14 cellular contexts compared by ENCODE assay signal in the genomic region with DNA sequence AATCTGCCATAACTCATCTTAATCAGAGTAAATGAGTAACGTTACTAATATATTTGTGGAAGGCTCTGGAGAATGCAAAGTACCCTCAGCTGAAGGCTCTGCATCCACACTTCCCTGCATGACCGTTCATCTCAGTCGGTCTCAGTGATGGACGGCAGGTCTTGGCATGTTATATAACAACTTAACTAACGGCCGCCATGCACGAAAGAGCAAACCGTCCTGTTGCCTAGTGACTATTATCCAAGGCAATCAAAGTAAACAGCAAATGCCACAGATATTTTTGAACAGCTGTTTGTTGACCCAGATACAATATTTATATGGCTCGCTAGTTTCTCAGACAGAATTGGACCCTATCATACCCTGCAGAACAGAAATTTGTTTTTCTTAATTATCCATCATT.
A peak's percentile ranks its signal among the peaks of the same experiment; 100 is the strongest.
DNase-seq lines count a peak whose midpoint lies in the region; ATAC-seq and TF ChIP-seq lines count a peak whose summit lies in the region.
"Had no signal": no experiment of that assay in that cellular context is flagged by ENCODE, and none has a peak within 500 bp of the region (broad histone marks: within the 10 kb centered on the region; RNA-seq: fewer than 3 reads in every experiment).

No MANE protein-coding gene starts in this region.

- H3K4me1 ChIP-seq in thoracic aorta (ENCODE audit: control insufficient read depth in 1 of 2, low read depth in 2 of 2), result no peaks in the 10 kb centered on the region
- H3K4me1 ChIP-seq in mucosa of descending colon (ENCODE audit: low read depth), result no peaks in the 10 kb centered on the region

- H3K9me3 ChIP-seq in thoracic aorta (no peaks in the 10 kb centered on the region), mucosa of descending colon (no peaks in the 10 kb centered on the region)

- H3K4me3 ChIP-seq in thoracic aorta (peak overlapping the region; percentile 27), mucosa of descending colon (no peak overlapping the region)

- in situ Hi-C loops in KBM-7 (cut with MboI; ENCODE audit: low pct_unique_long_range_greater_than_20kb, low sequenced_read_pairs), result no loop called here

- DNase-seq in NCI-H2081 (lab: John Stamatoyannopoulos, UW), result peak; percentile 7 to 30
- no peak for DNase-seq in NCI-H2081 treated with DMSO at 0.1 percent for 48 hours (lab: John Stamatoyannopoulos, UW)
- peak; percentile 90 for DNase-seq in NCI-H748 (lab: John Stamatoyannopoulos, UW; ENCODE audit: unreplicated experiment)
- peak; percentile 21 for DNase-seq in fibroblast of gingiva (ENCODE audit: low read depth)
- no peak for DNase-seq in thoracic aorta (ENCODE audit: low spot score)
- no peak for DNase-seq in KBM-7
- no peak for DNase-seq in mucosa of descending colon
- DNase-seq in glomerular visceral epithelial cell (ENCODE audit: extremely low spot score), result no peak
- DNase-seq: 8988T; activated CD4-positive, alpha-beta memory T cell treated with anti-CD3 and anti-CD28 coated beads, Interleukin-2, amount 10 ng/mL, durations not matched to agents 7 days and 5 days; CD8-positive, alpha-beta T cell; NCI-H1694; stimulated activated CD4-positive, alpha-beta T cell treated with anti-CD3 and anti-CD28 coated beads, Interleukin-12 subunit alpha, Interleukin-12 subunit beta, amount 100 ng/mL, for 4 hours had no signal

- H3K36me3 ChIP-seq in thoracic aorta (no peaks in the 10 kb centered on the region), mucosa of descending colon (ENCODE audit: low read depth) (no peaks in the 10 kb centered on the region)

- intact Hi-C loops in mucosa of descending colon (cut with DNase I, micrococcal nuclease), result no loop called here

- TF ChIP-seq CTCF in thoracic aorta (IDR thresholded peaks at IDR 0.05), result no peak
- no peak for TF ChIP-seq CTCF in mucosa of descending colon (IDR thresholded peaks at IDR 0.05)

- no peaks in the 10 kb centered on the region for H3K27me3 ChIP-seq in thoracic aorta (replicated peaks; ENCODE audit: insufficient read depth)

- no peak overlapping the region for H3K27ac ChIP-seq in thoracic aorta

- ATAC-seq in thoracic aorta (ENCODE audit: insufficient number of reproducible peaks, low FRiP score, low read depth), result no peak
- ATAC-seq in mucosa of descending colon, result no peak
- ATAC-seq: activated T-helper 17 cell treated with anti-CD3 and anti-CD28 coated beads, Interleukin-2, amount 50 U/mL, for 72 hours; CD8-positive, alpha-beta T cell had no signal

Comparison
In these comparisons a context has a peak if more than half of its experiments do, and no peak if none do; other contexts are left out.
1. DNase-seq: peak in NCI-H2081 (2 of 2), NCI-H748 (single experiment) and fibroblast of gingiva (single experiment); none in NCI-H2081 treated with DMSO at 0.1 percent for 48 hours (single experiment), thoracic aorta (single experiment), KBM-7 (single experiment), mucosa of descending colon (0 of 3) and glomerular visceral epithelial cell (single experiment).